ENCODE assay signal across 8 cellular contexts in the genomic region with DNA sequence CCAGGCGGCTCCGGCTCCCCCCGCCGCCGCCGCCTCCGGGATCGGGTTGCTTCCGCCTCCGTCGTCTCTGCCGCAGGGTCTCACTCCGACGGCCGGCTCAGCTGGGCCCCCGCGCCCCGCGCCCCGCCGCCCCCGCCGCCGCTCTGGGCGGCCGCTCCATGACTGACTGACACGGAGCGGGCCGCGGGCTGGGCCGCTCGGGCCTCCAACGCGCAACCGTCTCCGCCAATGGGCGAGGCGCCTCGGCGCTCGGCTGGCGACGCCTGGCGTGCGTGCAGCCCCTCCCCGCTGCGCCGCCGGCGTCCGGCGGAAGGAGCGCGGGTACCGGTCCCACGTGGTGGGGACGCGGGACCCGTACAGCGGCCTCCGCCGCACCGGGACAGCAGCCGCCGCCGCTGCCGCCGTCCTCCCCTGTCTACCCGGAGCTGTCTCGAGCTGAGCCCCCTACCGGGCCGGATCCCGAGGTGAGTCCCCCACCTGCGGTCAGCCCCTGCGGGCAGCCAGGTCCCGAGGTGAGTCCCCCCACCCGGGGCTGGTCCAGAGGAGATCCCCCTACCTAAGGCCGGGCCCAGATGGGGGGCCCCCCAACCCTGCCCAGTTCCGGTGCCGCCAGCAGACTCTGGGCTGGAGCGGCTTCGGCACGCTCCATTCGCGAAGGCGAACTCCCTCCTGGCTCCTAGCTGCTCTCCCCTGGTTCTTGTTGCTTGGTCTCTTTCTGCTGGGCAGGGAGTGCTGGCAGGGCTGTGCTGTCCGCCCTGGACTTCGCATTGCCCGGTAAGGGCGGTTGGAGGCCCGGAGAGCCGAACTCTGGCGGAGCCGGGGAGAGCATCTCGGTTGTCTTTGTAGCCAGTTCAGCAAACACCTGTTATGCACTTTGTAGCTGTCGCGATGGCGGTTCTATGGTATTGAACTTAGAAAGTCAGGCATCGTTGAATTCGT. TPM values are rescaled to one million over a fixed set of nuclear protein-coding genes. Genes with fewer than 3 reads are reported as not detected.
DNase-seq lines count a peak whose midpoint lies in the region; ATAC-seq and TF ChIP-seq lines count a peak whose summit lies in the region.

Gene TAF5L (minus strand): TSS at position 230 of the 939 bp plus-strand sequence. CDS start 11,640 bp downstream, outside the sequence.
Gene URB2 (plus strand): TSS at position 355 of the 939 bp plus-strand sequence. CDS start 1,387 bp downstream, outside the sequence.

- H3K9me2 ChIP-seq in hepatocyte (replicated peaks; ENCODE audit: insufficient read depth) = no peaks in the 10 kb centered on the region

- H3K9me3 ChIP-seq in hepatocyte (ENCODE audit: low read depth) = no peaks in the 10 kb centered on the region
- H3K9me3 ChIP-seq in aorta (ENCODE audit: control insufficient read depth, low read length) = no peaks in the 10 kb centered on the region

- peak; percentile 98 for DNase-seq in GM13977 (ENCODE audit: low spot score)
- DNase-seq in NCI-H146 treated with DMSO at 0.1 percent for 48 hours (lab: John Stamatoyannopoulos, UW; ENCODE audit: unreplicated experiment) = peak; percentile 67
- DNase-seq in T-helper 22 cell (ENCODE audit: low read depth) = peak; percentile 77
- DNase-seq in astrocyte of the cerebellum (ENCODE audit: low read depth) = peak; percentile 59
- peak; percentile 96 for DNase-seq in hepatocyte (ENCODE audit: low spot score)
- DNase-seq in renal cortical epithelial cell (ENCODE audit: low read depth) = peak; percentile 66
- peak; percentile 92 to 95 for DNase-seq in aorta

- H3K36me3 ChIP-seq in hepatocyte (replicated peaks; ENCODE audit: insufficient read depth, low read depth) = no peaks in the 10 kb centered on the region
- H3K36me3 ChIP-seq in aorta (ENCODE audit: control insufficient read depth in 1 of 2, insufficient read depth in 2 of 2, low read length in 1 of 2) = no peaks in the 10 kb centered on the region

- intact Hi-C loops in aorta (cut with DNase I) = loop anchor here (2.0 kb wide), 3 partner anchors 27 to 67 kb away; partner anchors contain the start of gene ABCB10 (in 1 of the 2)

- no peak for TF ChIP-seq CTCF in GM13977 (IDR thresholded peaks at IDR 0.05; ENCODE audit: extremely low read depth, insufficient read depth, missing control alignments)
- TF ChIP-seq CTCF in astrocyte of the cerebellum (IDR thresholded peaks at IDR 0.05; ENCODE audit: low read depth, low read length, missing control alignments) = no peak
- TF ChIP-seq CTCF in hepatocyte (IDR thresholded peaks at IDR 0.05; ENCODE audit: poor library complexity) = no peak

- H3K4me1 ChIP-seq in hepatocyte (ENCODE audit: insufficient read depth) = peaks cover 21% of the 10 kb centered on the region
- H3K4me1 ChIP-seq in aorta (ENCODE audit: control insufficient read depth in 1 of 2, insufficient read depth in 2 of 2, low read length in 2 of 2) = peaks cover 0 to 5% of the 10 kb centered on the region in 2 donors

- in situ Hi-C loops in GM13977 (cut with MboI; ENCODE audit: low pct_unique_long_range_greater_than_20kb, low sequenced_read_pairs, unreplicated experiment) (no loop called here), astrocyte of the cerebellum (cut with HindIII; ENCODE audit: low sequenced_read_pairs) (no loop called here)

- peaks cover 84% of the 10 kb centered on the region for H3K79me2 ChIP-seq in hepatocyte

- peak within 1 kb of the TSS; percentile 99 for H3K27ac ChIP-seq in hepatocyte
- H3K27ac ChIP-seq in aorta (ENCODE audit: low read depth in 1 of 2, low read length in 2 of 2) = peak within 1 kb of the TSS; percentile 56 to 80

- H3K27me3 ChIP-seq in hepatocyte (no peaks in the 10 kb centered on the region), aorta (ENCODE audit: control insufficient read depth in 1 of 2, insufficient read depth in 2 of 2, low read length in 1 of 2) (no peaks in the 10 kb centered on the region)

- peaks cover 31% of the 10 kb centered on the region for H4K20me1 ChIP-seq in hepatocyte (ENCODE audit: insufficient read depth, poor library complexity, severe bottlenecking)

- H2AFZ ChIP-seq in hepatocyte = peak within 1 kb of the TSS; percentile 93

- H3K4me3 ChIP-seq in astrocyte of the cerebellum (ENCODE audit: low read depth, low read length) (peak within 1 kb of the TSS; percentile 84), hepatocyte (peak within 1 kb of the TSS; percentile 96), aorta (ENCODE audit: low read length in 2 of 2) (peak within 1 kb of the TSS; percentile 80 to 100)

- under 1% methylated on average over 59 of the region's 100 CpGs for WGBS in hepatocyte (ENCODE audit: low lambda C conversion rate, missing lambda C conversion rate)
- 0 to 1% methylated on average over 70 to 100 of the region's 100 CpGs for WGBS in aorta, 2 donors

- peak within 1 kb of the TSS; percentile 94 for H3K4me2 ChIP-seq in hepatocyte

- ATAC-seq in HG02763 (IDR thresholded peaks at IDR 0.05; ENCODE audit: unreplicated experiment) = peak; percentile 83
- ATAC-seq in aorta (ENCODE audit: low FRiP score) = peak; percentile 97

RNA-seq across cellular contexts. Expression of gene TAF5L, which starts in this region (rescaled TPM):
- total RNA-seq in hepatocyte (13.0 and 14.4 TPM in 2 replicates), renal cortical epithelial cell (15.7 and 24.8 TPM in 2 replicates), aorta (10 to 100 TPM; 29.8 to 37.8 TPM)
- polyA plus RNA-seq in hepatocyte (5.4 and 6.8 TPM in 2 replicates), aorta (10 to 100 TPM; 11.6 to 16.0 TPM)

RNA-seq across cellular contexts. Expression of gene URB2, which starts in this region (rescaled TPM):
- total RNA-seq in hepatocyte (7.2 and 12.4 TPM in 2 replicates), renal cortical epithelial cell (13.4 and 15.6 TPM in 2 replicates), aorta (1 to 10 TPM; 6.8 to 8.9 TPM)
- polyA plus RNA-seq in hepatocyte (3.0 and 4.6 TPM in 2 replicates), aorta (1 to 10 TPM in 1 of 2 donors, under 1 TPM in 1; 0.50 to 2.1 TPM)

Comparison
In these comparisons a context has a peak if more than half of its experiments do, and no peak if none do; other contexts are left out.
1. Peak in every context shown above with its lines: DNase-seq, ATAC-seq, H3K4me3 ChIP-seq and H3K27ac ChIP-seq.